ENCODE assay signal across 14 cellular contexts in the genomic region with DNA sequence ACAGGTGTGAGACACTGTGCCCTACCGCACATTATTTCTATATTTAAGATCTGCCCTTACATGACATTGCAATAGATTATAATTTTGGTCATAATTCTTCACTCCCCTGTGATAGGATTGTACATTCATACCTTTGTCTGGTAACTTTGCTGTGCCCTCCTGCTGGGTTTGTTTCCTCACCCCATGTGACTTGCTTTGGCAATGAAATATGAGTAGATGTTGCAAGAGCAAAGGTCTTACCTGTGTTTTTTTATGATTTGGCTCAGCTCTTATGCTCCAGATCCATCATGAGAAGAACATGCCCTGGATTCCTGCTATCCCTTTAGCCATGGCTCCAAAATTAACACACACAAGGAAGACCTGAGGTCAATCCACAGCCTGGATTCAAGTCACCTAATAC.
DNase-seq lines count a peak whose midpoint lies in the region; ATAC-seq and TF ChIP-seq lines count a peak whose summit lies in the region.
"Had no signal": no experiment of that assay in that cellular context is flagged by ENCODE, and none has a peak within 500 bp of the region (broad histone marks: within the 10 kb centered on the region; RNA-seq: fewer than 3 reads in every experiment).

No MANE protein-coding gene starts in this region.

- H3K27ac ChIP-seq in mammary epithelial cell (ENCODE audit: insufficient read depth, low read depth, low read length), result no peak overlapping the region

- BruUV-seq in MCF 10A (replicated peaks; lab: Mats Ljungman, UMichigan) (no TSS peak), mammary epithelial cell (replicated peaks; lab: Mats Ljungman, UMichigan) (no TSS peak)

- H2AFZ ChIP-seq in mammary epithelial cell (ENCODE audit: low read depth, low read length), result no peak overlapping the region

- peaks cover 12% of the 10 kb centered on the region for H3K4me1 Mint-ChIP-seq in MCF 10A (ENCODE audit: insufficient read depth, unreplicated experiment)

- CTCF ChIA-PET in MCF 10A (lab: Yijun Ruan, JAX) (no interaction called here), mammary epithelial cell (lab: Charles Lee; ENCODE audit: low non-redundant PET) (no interaction called here)

- 100% methylated on average over 1 of the region's 1 CpG for WGBS in mammary epithelial cell (ENCODE audit: low coverage, missing lambda C conversion rate)

- H3K4me3 ChIP-seq in mammary epithelial cell (replicated peaks in 1 of 3; ENCODE audit: insufficient read depth in 1 of 3, low read depth in 2 of 3, low read length in 3 of 3) (no peak overlapping the region), epithelial cell of esophagus (ENCODE audit: low read length) (no peak overlapping the region)
- H3K4me3 ChIP-seq: MG63 had no signal

- H3K9ac ChIP-seq in mammary epithelial cell (ENCODE audit: insufficient read depth, low read length), result no peak overlapping the region

- H3K4me1 ChIP-seq in mammary epithelial cell (ENCODE audit: insufficient read depth, low read length), result no peaks in the 10 kb centered on the region

- no peaks in the 10 kb centered on the region for H3K36me3 ChIP-seq in mammary epithelial cell (ENCODE audit: insufficient read depth, low read length)
- H3K36me3 ChIP-seq: MG63 had no signal

- dilution Hi-C loops in mammary epithelial cell (cut with HindIII; ENCODE audit: low sequenced_read_pairs), result no loop called here

- no peak for ATAC-seq in HG02678 (IDR thresholded peaks at IDR 0.05; ENCODE audit: unreplicated experiment)
- ATAC-seq: Panc1 had no signal

- no peaks in the 10 kb centered on the region for H3K27me3 ChIP-seq in mammary epithelial cell (ENCODE audit: insufficient read depth, low read length)
- H3K27me3 ChIP-seq: MG63 had no signal

- no peaks in the 10 kb centered on the region for H3K9me3 Mint-ChIP-seq in MCF 10A (ENCODE audit: unreplicated experiment)

- intact Hi-C loops in MCF 10A (cut with micrococcal nuclease) (no loop called here), mammary epithelial cell (cut with micrococcal nuclease) (no loop called here)

- POLR2A ChIA-PET in MCF 10A (lab: Yijun Ruan, JAX), result interaction anchor here (0.6 to 1.0 kb wide), 2 partner anchors 125 to 153 kb away, joined by 3 read pairs; no protein-coding TSS in a partner anchor

- no peak overlapping the region for H3K27ac Mint-ChIP-seq in MCF 10A (ENCODE audit: low read depth, unreplicated experiment)

- H3K79me2 ChIP-seq in mammary epithelial cell (ENCODE audit: insufficient read depth, low read length), result no peaks in the 10 kb centered on the region

- no peak for TF ChIP-seq CTCF in MCF 10A (IDR thresholded peaks at IDR 0.05; ENCODE audit: unreplicated experiment)
- TF ChIP-seq CTCF in mammary epithelial cell (conservative IDR thresholded peaks at IDR 0.05 in 1 of 2, IDR thresholded peaks at IDR 0.05 in 1 of 2; ENCODE audit: extremely low read depth in 1 of 2, insufficient read depth in 1 of 2, low read depth in 1 of 2, low read length in 2 of 2), result no peak
- TF ChIP-seq CTCF in epithelial cell of esophagus (IDR thresholded peaks at IDR 0.05; ENCODE audit: insufficient read depth, low read depth, low read length, missing control alignments), result no peak

- no peak overlapping the region for H3K4me3 Mint-ChIP-seq in MCF 10A (ENCODE audit: unreplicated experiment)

- H3K9me3 ChIP-seq in mammary epithelial cell (replicated peaks; ENCODE audit: insufficient read depth, low read length), result no peaks in the 10 kb centered on the region
- H3K9me3 ChIP-seq: MG63 had no signal

- no peaks in the 10 kb centered on the region for H3K27me3 Mint-ChIP-seq in MCF 10A (ENCODE audit: insufficient read depth, unreplicated experiment)

- H3K4me2 ChIP-seq in mammary epithelial cell (ENCODE audit: insufficient read depth, low read depth, low read length), result no peak overlapping the region

- in situ Hi-C loops in mammary epithelial cell (cut with MboI; ENCODE audit: low sequenced_read_pairs in 2 of 2), result no loop called here

- H3K36me3 Mint-ChIP-seq in MCF 10A (ENCODE audit: insufficient read depth, unreplicated experiment), result no peaks in the 10 kb centered on the region

- DNase-seq in MCF 10A (ENCODE audit: unreplicated experiment) (peak; percentile 71), mammary epithelial cell (no peak), NCI-H510A (lab: John Stamatoyannopoulos, UW) (peak; percentile 1), epithelial cell of esophagus (ENCODE audit: low read depth) (peak; percentile 6), HPDE6-E6E7 (ENCODE audit: extremely low spot score) (no peak), NOMO-1 treated with dmso at 0.1 percent for 144 hours (lab: John Stamatoyannopoulos, UW; ENCODE audit: unreplicated experiment) (no peak)
- DNase-seq: DMS 273 treated with DMSO at 0.1 percent for 48 hours, GOT3, KBM-7, MG63, NCI-H187 treated with DMSO at 0.1 percent for 48 hours, SHP77 had no signal

- no peaks in the 10 kb centered on the region for H4K20me1 ChIP-seq in mammary epithelial cell (ENCODE audit: insufficient read depth, low read length)

Comparison
In these comparisons a context has a peak if more than half of its experiments do, and no peak if none do; other contexts are left out.
1. DNase-seq: peak in MCF 10A (single experiment), NCI-H510A (single experiment) and epithelial cell of esophagus (single experiment); none in mammary epithelial cell (single experiment), HPDE6-E6E7 (single experiment) and NOMO-1 treated with dmso at 0.1 percent for 144 hours (single experiment).